In genomic region chr12:102202556-102202955, GRCh38 we compare ENCODE assay signal across 28 cellular contexts. TPM values are rescaled to one million over a fixed set of nuclear protein-coding genes. Genes with fewer than 3 reads are reported as not detected.
"Had no signal": no experiment of that assay in that cellular context is flagged by ENCODE, and none has a peak within 500 bp of the region (broad histone marks: within the 10 kb centered on the region; RNA-seq: fewer than 3 reads in every experiment).

No MANE protein-coding gene starts in this region.

- FAIRE-seq: urothelium cell line had no signal

- DNase-seq: stimulated activated CD4-positive, alpha-beta T cell treated with anti-CD3 and anti-CD28 coated beads, Interleukin-2, amount 100 ng/mL, for 48 hours; stimulated activated CD4-positive, alpha-beta T cell treated with anti-CD3 and anti-CD28 coated beads, Interleukin-4, amount 100 ng/mL, for 1 hour; stimulated activated CD4-positive, alpha-beta T cell treated with anti-CD3 and anti-CD28 coated beads, Interleukin-4, amount 100 ng/mL, for 24 hours; stimulated activated CD4-positive, alpha-beta T cell treated with anti-CD3 and anti-CD28 coated beads, Interleukin-4, amount 100 ng/mL, for 4 hours; stimulated activated CD8-positive, alpha-beta memory T cell treated with anti-CD3 and anti-CD28 coated beads, Interleukin-4, amount 100 ng/mL, for 48 hours; stimulated activated naive B cell treated with anti-CD40 and anti-IgM and Interleukin-4, amounts not matched to agents 10 μg/mL and 1 μg/mL and 100 μg/mL, for 72 hours; stimulated activated naive CD4-positive, alpha-beta T cell; stimulated activated naive CD4-positive, alpha-beta T cell treated with Interleukin-2 at 50 U/mL for 16 hours; stimulated activated naive CD8-positive, alpha-beta T cell treated with anti-CD3 and anti-CD28 coated beads, Interleukin-15, amount 100 ng/mL, for 72 hours; stimulated activated naive CD8-positive, alpha-beta T cell treated with anti-CD3 and anti-CD28 coated beads, Interleukin-15, Interleukin-2, amounts not matched to agents 100 U/mL and 50 U/mL, for 24 hours; stomach; substantia nigra; testis; thyroid gland; tibial artery; transverse colon; trophoblast cell; upper lobe of left lung; upper lobe of right lung; uterus had no signal

- H3K4me1 ChIP-seq: stomach, testis, thyroid gland, tibial artery, tibial nerve, transverse colon, upper lobe of left lung, upper lobe of right lung, uterus, vagina had no signal

- H3K9me3 ChIP-seq: stomach, testis, thoracic aorta, thyroid gland, tibial artery, transverse colon, upper lobe of left lung, upper lobe of right lung, uterus, vagina had no signal

- H3K27ac ChIP-seq: stomach, testis, thoracic aorta, thyroid gland, tibial artery, tibial nerve, transverse colon, upper lobe of left lung, upper lobe of right lung, uterus, vagina had no signal

- H3K4me3 ChIP-seq: stomach, testis, thoracic aorta, thyroid gland, tibial artery, tibial nerve, transverse colon, upper lobe of left lung, upper lobe of right lung, uterus, vagina had no signal

- H3K27me3 ChIP-seq: stomach, testis, thyroid gland, tibial artery, tibial nerve, transverse colon, upper lobe of left lung, upper lobe of right lung, uterus, vagina had no signal

- H3K36me3 ChIP-seq: stomach, thoracic aorta, thyroid gland, tibial artery, tibial nerve, transverse colon, upper lobe of left lung, upper lobe of right lung, uterus, vagina had no signal

RNA-seq across cellular contexts. Expression of gene PMCH, which starts 4.9 kb away (rescaled TPM):
- total RNA-seq: stomach, subcutaneous adipose tissue, temporal lobe, testis, thoracic aorta, thyroid gland, tibial nerve, transverse colon, upper lobe of left lung, upper lobe of right lung, ureter, urinary bladder, uterus, vagina had no signal
- polyA plus RNA-seq: stomach, urinary bladder had no signal
